7 cellular contexts compared by ENCODE assay signal in the genomic region with DNA sequence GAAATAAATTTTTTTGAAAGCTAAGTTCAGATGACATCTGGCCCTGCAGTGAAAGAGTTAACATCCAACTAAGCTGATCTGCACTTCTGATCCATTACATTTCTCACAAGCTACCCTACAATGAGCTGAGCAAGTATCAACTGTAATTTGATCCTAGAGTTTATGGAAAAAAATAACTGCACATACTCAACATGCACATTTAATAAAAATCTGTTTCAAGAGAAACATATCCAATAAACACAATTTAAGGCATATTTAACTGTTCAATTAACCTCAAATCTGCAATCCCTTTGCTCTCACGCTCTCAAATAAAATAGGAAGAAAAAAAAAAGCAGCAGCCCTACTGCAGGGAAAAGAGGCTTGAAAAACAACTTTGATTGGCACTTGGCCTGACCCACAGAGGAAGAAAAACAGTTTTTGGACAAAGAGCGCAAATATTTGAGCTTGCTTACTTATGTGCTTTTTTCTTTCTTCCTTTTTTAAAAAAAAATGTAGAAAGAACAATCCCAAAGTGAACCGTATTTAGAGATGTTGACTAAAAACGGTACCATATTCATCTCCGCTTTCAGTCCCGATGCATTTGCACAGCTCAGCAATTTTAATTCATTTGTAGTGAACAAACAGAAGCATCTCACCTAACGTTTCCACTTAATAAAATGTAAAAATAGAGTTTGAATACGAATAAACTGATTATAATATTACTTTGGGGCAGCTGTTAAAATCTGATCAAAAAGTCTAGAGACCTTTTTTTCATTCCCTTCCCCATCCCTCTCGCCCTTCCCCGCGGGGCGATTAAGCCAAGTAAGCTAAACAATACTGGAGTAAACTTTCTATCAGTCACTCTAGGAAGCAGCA. TPM values are rescaled to one million over a fixed set of nuclear protein-coding genes. Genes with fewer than 3 reads are reported as not detected.
DNase-seq lines count a peak whose midpoint lies in the region; ATAC-seq, FAIRE-seq and TF ChIP-seq lines count a peak whose summit lies in the region.

No MANE protein-coding gene starts in this region.

- peak overlapping the region; percentile 76 for H2AFZ ChIP-seq in mammary epithelial cell (ENCODE audit: low read depth, low read length)

- no peaks in the 10 kb centered on the region for H4K20me1 ChIP-seq in mammary epithelial cell (ENCODE audit: insufficient read depth, low read length)

- no peaks in the 10 kb centered on the region for H3K36me3 ChIP-seq in mammary epithelial cell (ENCODE audit: insufficient read depth, low read length)
- no peaks in the 10 kb centered on the region for H3K36me3 ChIP-seq in tibial nerve

- TSS peak; percentile 8 for BruUV-seq in mammary epithelial cell (replicated peaks; lab: Mats Ljungman, UMichigan)

- no peaks in the 10 kb centered on the region for H3K27me3 ChIP-seq in mammary epithelial cell (ENCODE audit: insufficient read depth, low read length)
- no peaks in the 10 kb centered on the region for H3K27me3 ChIP-seq in tibial nerve

- 2% methylated on average over 12 of the region's 12 CpGs for WGBS in mammary epithelial cell (ENCODE audit: low coverage, missing lambda C conversion rate)
- 0 to 1% methylated on average over 12 of the region's 12 CpGs for WGBS in tibial nerve, 2 donors

- DNase-seq in GM12891 (ENCODE audit: insufficient read length, low spot score) (no peak), NCI-H524 treated with DMSO at 0.1 percent for 48 hours (lab: John Stamatoyannopoulos, UW) (peak; percentile 31), mammary epithelial cell (peak; percentile 48), medulla oblongata (ENCODE audit: extremely low spot score) (peak; percentile 68), tibial nerve (ENCODE audit: low spot score in 2 of 2) (no peak), islet precursor cell (no peak)

- dilution Hi-C loops in mammary epithelial cell (cut with HindIII; ENCODE audit: low sequenced_read_pairs): no loop called here

- peak overlapping the region; percentile 71 for H3K9ac ChIP-seq in mammary epithelial cell (ENCODE audit: insufficient read depth, low read length)

- no peak for TF ChIP-seq EP300 in tibial nerve (IDR thresholded peaks at IDR 0.05)

- CTCF ChIA-PET in mammary epithelial cell (lab: Charles Lee; ENCODE audit: low non-redundant PET): interaction anchor here (0.7 kb wide), 1 partner anchor 133 kb away, joined by 5 read pairs; no protein-coding TSS in a partner anchor

- intact Hi-C loops in mammary epithelial cell (cut with micrococcal nuclease): loop anchor here (2.0 to 5.0 kb wide), 6 partner anchors 58 to 533 kb away; no protein-coding TSS in a partner anchor

- in situ Hi-C loops in mammary epithelial cell (cut with MboI; ENCODE audit: low sequenced_read_pairs in 2 of 2): loop anchor here in 1 of 2 donors (10.0 kb wide), 1 partner anchor 285 kb away; no protein-coding TSS in a partner anchor

- peak overlapping the region; percentile 63 for H3K27ac ChIP-seq in mammary epithelial cell (ENCODE audit: insufficient read depth, low read depth, low read length)
- peak overlapping the region; percentile 89 to 96 (median 93) for H3K27ac ChIP-seq in tibial nerve

- no peak for ATAC-seq in HG03342 (IDR thresholded peaks at IDR 0.05; ENCODE audit: unreplicated experiment)

- FAIRE-seq in GM12891 (lab: Jason Lieb, UNC): peak; percentile 51

- no peak for TF ChIP-seq CTCF in mammary epithelial cell (conservative IDR thresholded peaks at IDR 0.05 in 1 of 2, IDR thresholded peaks at IDR 0.05 in 1 of 2; ENCODE audit: extremely low read depth in 1 of 2, insufficient read depth in 1 of 2, low read depth in 1 of 2, low read length in 2 of 2)
- no peak for TF ChIP-seq CTCF in tibial nerve (IDR thresholded peaks at IDR 0.05)

- peak overlapping the region; percentile 93 for H3K4me2 ChIP-seq in mammary epithelial cell (ENCODE audit: insufficient read depth, low read depth, low read length)

- H3K4me1 ChIP-seq in mammary epithelial cell (ENCODE audit: insufficient read depth, low read length) (peaks cover 20% of the 10 kb centered on the region), tibial nerve (peaks cover 0 to 62% (median 22%) of the 10 kb centered on the region in 4 donors)

- TF ChIP-seq POLR2A in GM12891 (IDR thresholded peaks at IDR 0.05; ENCODE audit: low read depth, low read length): no peak
- no peak for TF ChIP-seq POLR2A in tibial nerve (IDR thresholded peaks at IDR 0.05)

- H3K4me3 ChIP-seq in mammary epithelial cell (replicated peaks in 1 of 3; ENCODE audit: insufficient read depth in 1 of 3, low read depth in 2 of 3, low read length in 3 of 3) (peak overlapping the region; percentile 73 to 93 (median 92)), tibial nerve (peak overlapping the region; percentile 67 to 98 (median 86))

- H3K9me3 ChIP-seq in mammary epithelial cell (replicated peaks; ENCODE audit: insufficient read depth, low read length) (no peaks in the 10 kb centered on the region), tibial nerve (peaks cover 0 to 4% (median 0%) of the 10 kb centered on the region in 4 donors)

- H3K79me2 ChIP-seq in mammary epithelial cell (ENCODE audit: insufficient read depth, low read length): peaks cover 62% of the 10 kb centered on the region

TF ChIP-seq in GM12891, 5 proteins besides CTCF, POLR2A, EP300 and RAD21:
- TF ChIP-seq POU2F2 (IDR thresholded peaks at IDR 0.05; ENCODE audit: low read depth, low read length) (no peak), TAF1 (IDR thresholded peaks at IDR 0.05; ENCODE audit: low read depth, low read length) (no peak), PAX5 (IDR thresholded peaks at IDR 0.05; ENCODE audit: insufficient read depth, low read length, severe bottlenecking) (no peak), SPI1 (IDR thresholded peaks at IDR 0.05; ENCODE audit: low read depth, low read length) (no peak), POLR2AphosphoS5 (IDR thresholded peaks at IDR 0.05; ENCODE audit: low read depth, low read length) (no peak)

RNA-seq across cellular contexts. Expression of gene SESN3, which starts 1.6 kb away (rescaled TPM):
- polyA plus RNA-seq in GM12891 (2012; ENCODE audit: low read depth, missing spikeins): 2.4 TPM
- total RNA-seq in mammary epithelial cell (100 to 1,000 TPM in 1 of 2 donors, 10 to 100 TPM in 1; 36.5 to 184 TPM), tibial nerve (100 to 1,000 TPM in 1 of 4 donors, 10 to 100 TPM in 3; 57.9 to 106 (median 71.8) TPM)
- polyA plus RNA-seq in mammary epithelial cell: 9.8 TPM
- 43.3 TPM for polyA minus RNA-seq in mammary epithelial cell

Comparison
In these comparisons a context has a peak if more than half of its experiments do, and no peak if none do; other contexts are left out.
1. DNase-seq: peak in NCI-H524 treated with DMSO at 0.1 percent for 48 hours (single experiment), mammary epithelial cell (single experiment) and medulla oblongata (single experiment); none in GM12891 (single experiment), tibial nerve (0 of 2) and islet precursor cell (single experiment).